Comparison of ENCODE assay signal across 9 cellular contexts in genomic region chr13:97256343-97256783, GRCh38. TPM values are rescaled to one million over a fixed set of nuclear protein-coding genes. Genes with fewer than 3 reads are reported as not detected.
DNase-seq lines count a peak whose midpoint lies in the region; ATAC-seq and TF ChIP-seq lines count a peak whose summit lies in the region.
"Had no signal": no experiment of that assay in that cellular context is flagged by ENCODE, and none has a peak within 500 bp of the region (broad histone marks: within the 10 kb centered on the region; RNA-seq: fewer than 3 reads in every experiment).

No MANE protein-coding gene starts in this region.

- TF ChIP-seq CTCF in fibroblast of lung (conservative IDR thresholded peaks at IDR 0.05 in 1 of 2, IDR thresholded peaks at IDR 0.05 in 1 of 2; ENCODE audit: low read depth in 1 of 2, low read length in 2 of 2): no peak

- no peak overlapping the region for H3K4me3 ChIP-seq in fibroblast of lung (replicated peaks in 1 of 4; ENCODE audit: control extremely low read depth in 1 of 4, insufficient read depth in 1 of 4, low read depth in 3 of 4, low read length in 4 of 4)

- no peaks in the 10 kb centered on the region for H3K27me3 ChIP-seq in fibroblast of lung (ENCODE audit: control insufficient read depth, insufficient read depth, low read length)

- peak overlapping the region; percentile 61 for H3K4me2 ChIP-seq in fibroblast of lung (ENCODE audit: extremely low read depth, insufficient read depth, low read length)

- H3K27ac ChIP-seq in fibroblast of lung (ENCODE audit: insufficient read depth, low read length): peak overlapping the region; percentile 96

- in situ Hi-C loops in SK-MEL-5 (cut with HindIII; ENCODE audit: low pct_unique_long_range_greater_than_20kb, low sequenced_read_pairs): no loop called here

- no peaks in the 10 kb centered on the region for H3K36me3 ChIP-seq in fibroblast of lung (ENCODE audit: control insufficient read depth, insufficient read depth, low read length)

- DNase-seq in EL (peak; percentile 91), SK-MEL-5 (ENCODE audit: low read depth, low spot score) (peak; percentile 41), fibroblast of lung (ENCODE audit: low read depth in 2 of 2) (peak; percentile 91 to 99), renal cortical epithelial cell (ENCODE audit: low read depth) (peak; percentile 90), head of caudate nucleus (no peak), NCI-H2081 treated with DMSO at 0.1 percent for 48 hours (lab: John Stamatoyannopoulos, UW) (no peak)
- DNase-seq: stimulated activated CD4-positive, alpha-beta T cell treated with anti-CD3 and anti-CD28 coated beads, Interleukin-12 subunit alpha, Interleukin-12 subunit beta, amount 100 ng/mL, for 4 hours had no signal

- no peak overlapping the region for H2AFZ ChIP-seq in fibroblast of lung (ENCODE audit: low read length)

- no peak overlapping the region for H3K9ac ChIP-seq in fibroblast of lung (ENCODE audit: insufficient read depth, low read length)

- intact Hi-C loops in head of caudate nucleus (cut with DNase I): no loop called here

- peaks cover 55% of the 10 kb centered on the region for H3K79me2 ChIP-seq in fibroblast of lung (ENCODE audit: control insufficient read depth, insufficient read depth, low read length)

- peaks cover 50% of the 10 kb centered on the region for H3K4me1 ChIP-seq in fibroblast of lung (ENCODE audit: control insufficient read depth, extremely low read depth, insufficient read depth, low read length)

- no peak for ATAC-seq in GM18519 (IDR thresholded peaks at IDR 0.05; ENCODE audit: low FRiP score, unreplicated experiment)
- ATAC-seq in GM21576 (IDR thresholded peaks at IDR 0.05; ENCODE audit: unreplicated experiment): no peak

- H4K20me1 ChIP-seq in fibroblast of lung (ENCODE audit: control insufficient read depth, extremely low read depth, insufficient read depth, low read length): no peaks in the 10 kb centered on the region

- no peaks in the 10 kb centered on the region for H3K9me3 ChIP-seq in fibroblast of lung (ENCODE audit: control insufficient read depth, insufficient read depth, low read depth, low read length)

RNA-seq across cellular contexts. Expression of gene MBNL2, which starts 34.2 kb away (rescaled TPM):
- 13.8 and 17.9 TPM in 2 replicates for total RNA-seq in SK-MEL-5 (2014; rRNA removed; shearing (Covaris generic))
- 16.2 and 25.3 TPM in 2 replicates for polyA plus RNA-seq in SK-MEL-5 (2015; cell fraction: cytosol; rRNA removed)
- 14.8 and 17.1 TPM in 2 replicates for polyA plus RNA-seq in SK-MEL-5 (2015; cell fraction: nucleus; rRNA removed)
- total RNA-seq in fibroblast of lung (54.7 and 61.1 TPM in 2 replicates), renal cortical epithelial cell (36.5 and 124 TPM in 2 replicates)
- polyA plus RNA-seq in fibroblast of lung: 42.0 and 48.9 TPM in 2 replicates
- polyA plus RNA-seq in fibroblast of lung (2012): 32.3 and 39.9 TPM in 2 replicates
- polyA minus RNA-seq in fibroblast of lung (ENCODE audit: low replicate concordance): 25.1 and 35.2 TPM in 2 replicates

Comparison
In these comparisons a context has a peak if more than half of its experiments do, and no peak if none do; other contexts are left out.
1. DNase-seq: peak in EL (single experiment), SK-MEL-5 (single experiment), fibroblast of lung (2 of 2) and renal cortical epithelial cell (single experiment); none in head of caudate nucleus (0 of 42) and NCI-H2081 treated with DMSO at 0.1 percent for 48 hours (single experiment).